Comparison of ENCODE assay signal across 12 cellular contexts in the genomic region with DNA sequence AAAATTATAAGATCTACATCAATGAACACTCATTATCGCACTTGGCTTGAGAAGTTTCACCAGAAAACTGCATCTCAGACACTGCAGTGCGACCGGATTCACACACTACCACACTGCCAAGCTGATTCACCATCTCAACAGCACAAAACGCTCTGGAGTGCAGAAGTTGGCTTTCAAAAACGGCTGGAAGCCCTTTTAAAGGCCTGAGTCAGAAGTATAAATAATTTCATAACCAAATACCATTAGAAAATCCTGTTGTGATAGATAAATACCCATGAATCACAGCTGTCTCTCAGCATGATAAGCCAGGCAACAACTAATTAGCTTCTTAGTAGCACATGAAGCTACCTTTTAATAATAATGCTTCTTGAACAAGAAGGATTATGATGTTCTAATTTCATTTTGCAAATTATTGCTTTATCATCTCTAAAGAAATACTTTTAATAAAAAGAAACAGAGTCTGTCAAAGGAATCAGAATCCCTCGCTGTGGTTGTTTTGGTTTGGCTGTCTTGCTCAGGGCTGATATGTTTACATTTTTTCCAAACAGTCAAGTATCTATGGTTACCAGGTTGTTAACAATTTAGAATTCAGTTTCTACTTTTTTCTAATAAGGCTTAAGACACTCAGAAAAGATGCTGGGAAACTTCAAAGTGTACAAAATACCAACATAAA. TPM values are rescaled to one million over a fixed set of nuclear protein-coding genes. Genes with fewer than 3 reads are reported as not detected.
A peak's percentile ranks its signal among the peaks of the same experiment; 100 is the strongest.
DNase-seq lines count a peak whose midpoint lies in the region; ATAC-seq and TF ChIP-seq lines count a peak whose summit lies in the region.
"Had no signal": no experiment of that assay in that cellular context is flagged by ENCODE, and none has a peak within 500 bp of the region (broad histone marks: within the 10 kb centered on the region; RNA-seq: fewer than 3 reads in every experiment).

No MANE protein-coding gene starts in this region.

- ATAC-seq in Panc1 (peak; percentile 84), HG02610 (IDR thresholded peaks at IDR 0.05; ENCODE audit: unreplicated experiment) (no peak), HG02981 (IDR thresholded peaks at IDR 0.05; ENCODE audit: unreplicated experiment) (no peak)
- no peak for ATAC-seq in activated CD8-positive, alpha-beta memory T cell treated with anti-CD3 and anti-CD28 coated beads, Interleukin-2, amount 10 ng/mL, durations not matched to agents 7 days and 5 days
- ATAC-seq: activated T-helper 17 cell treated with anti-CD3 and anti-CD28 coated beads, Interleukin-2, amount 50 U/mL, for 72 hours had no signal

- H3K4me1 Mint-ChIP-seq in activated CD8-positive, alpha-beta memory T cell treated with anti-CD3 and anti-CD28 coated beads, Interleukin-2, amount 10 ng/mL, durations not matched to agents 7 days and 5 days = no peaks in the 10 kb centered on the region

- BruUV-seq in Panc1 (replicated peaks; lab: Mats Ljungman, UMichigan) = no TSS peak

- no peak overlapping the region for H3K27ac Mint-ChIP-seq in activated CD8-positive, alpha-beta memory T cell treated with anti-CD3 and anti-CD28 coated beads, Interleukin-2, amount 10 ng/mL, durations not matched to agents 7 days and 5 days
- H3K27ac Mint-ChIP-seq: activated T-helper 17 cell treated with anti-CD3 and anti-CD28 coated beads, Interleukin-2, amount 50 U/mL, for 72 hours; T-helper 2 cell treated with Interferon-gamma antibody and Interleukin-4, amounts not matched to agents 5 μg/mL and 100 μg/mL, for 36 hours had no signal

- DNase-seq in COR-L47 (lab: John Stamatoyannopoulos, UW) (peak; percentile 24), Panc1 (ENCODE audit: low read depth, low spot score) (no peak), foreskin fibroblast (peak; percentile 62 to 74), pons (ENCODE audit: low spot score) (peak; percentile 17), COLO668 (lab: John Stamatoyannopoulos, UW; ENCODE audit: unreplicated experiment) (no peak)
- no peak for DNase-seq in activated CD8-positive, alpha-beta memory T cell treated with anti-CD3 and anti-CD28 coated beads, Interleukin-2, amount 10 ng/mL, durations not matched to agents 7 days and 5 days
- DNase-seq: DND-41, NCI-H1694 had no signal

- intact Hi-C loops in Panc1 (cut with micrococcal nuclease; ENCODE audit: unreplicated experiment) = no loop called here

- H3K27me3 Mint-ChIP-seq in activated CD8-positive, alpha-beta memory T cell treated with anti-CD3 and anti-CD28 coated beads, Interleukin-2, amount 10 ng/mL, durations not matched to agents 7 days and 5 days = no peaks in the 10 kb centered on the region
- H3K27me3 Mint-ChIP-seq: activated T-helper 17 cell treated with anti-CD3 and anti-CD28 coated beads, Interleukin-2, amount 50 U/mL, for 72 hours had no signal

- H3K27ac ChIP-seq in Panc1 (ENCODE audit: low read length) = no peak overlapping the region; the same call in 1 of the 2 replicates

- in situ Hi-C loops in Panc1 (cut with HindIII; ENCODE audit: low pct_unique_long_range_greater_than_20kb, low sequenced_read_pairs) = no loop called here

- TF ChIP-seq CTCF in Panc1 (IDR thresholded peaks at IDR 0.05) = no peak
- TF ChIP-seq CTCF in foreskin fibroblast (IDR thresholded peaks at IDR 0.05; ENCODE audit: low read depth, low read length) = no peak

- POLR2A ChIA-PET in Panc1 (lab: Charles Lee) = no interaction called here

- peaks cover 15% of the 10 kb centered on the region; the same call in 1 of the 2 replicates for H3K4me1 ChIP-seq in Panc1 (ENCODE audit: control insufficient read depth, insufficient read depth, low read length)

- no peak overlapping the region for H3K4me3 Mint-ChIP-seq in activated CD8-positive, alpha-beta memory T cell treated with anti-CD3 and anti-CD28 coated beads, Interleukin-2, amount 10 ng/mL, durations not matched to agents 7 days and 5 days
- H3K4me3 Mint-ChIP-seq: activated T-helper 17 cell treated with anti-CD3 and anti-CD28 coated beads, Interleukin-2, amount 50 U/mL, for 72 hours; T-helper 2 cell treated with Interferon-gamma antibody and Interleukin-4, amounts not matched to agents 5 μg/mL and 100 μg/mL, for 36 hours had no signal

- H3K4me3 ChIP-seq in Panc1 (ENCODE audit: low read depth in 2 of 2, low read length in 2 of 2) (no peak overlapping the region), foreskin fibroblast (ENCODE audit: low read depth in 1 of 2, low read length in 2 of 2) (no peak overlapping the region)

- CTCF ChIA-PET in Panc1 (lab: Charles Lee) = no interaction called here
- CTCF ChIA-PET in activated CD8-positive, alpha-beta memory T cell treated with anti-CD3 and anti-CD28 coated beads, Interleukin-2, amount 10 ng/mL, durations not matched to agents 7 days and 5 days (lab: Charles Lee) = no interaction called here

- no peaks in the 10 kb centered on the region for H3K9me3 Mint-ChIP-seq in activated CD8-positive, alpha-beta memory T cell treated with anti-CD3 and anti-CD28 coated beads, Interleukin-2, amount 10 ng/mL, durations not matched to agents 7 days and 5 days (ENCODE audit: low read depth)
- H3K9me3 Mint-ChIP-seq: activated T-helper 17 cell treated with anti-CD3 and anti-CD28 coated beads, Interleukin-2, amount 50 U/mL, for 72 hours; T-helper 2 cell treated with Interferon-gamma antibody and Interleukin-4, amounts not matched to agents 5 μg/mL and 100 μg/mL, for 36 hours had no signal

- H3K36me3 ChIP-seq in Panc1 (ENCODE audit: control insufficient read depth, insufficient read depth, low read length) = no peaks in the 10 kb centered on the region

- H3K27me3 ChIP-seq in Panc1 (ENCODE audit: control insufficient read depth, insufficient read depth, low read length) = no peaks in the 10 kb centered on the region

- peaks cover 2% of the 10 kb centered on the region for H3K36me3 Mint-ChIP-seq in activated CD8-positive, alpha-beta memory T cell treated with anti-CD3 and anti-CD28 coated beads, Interleukin-2, amount 10 ng/mL, durations not matched to agents 7 days and 5 days

- H3K9me3 ChIP-seq in Panc1 (ENCODE audit: control insufficient read depth, insufficient read depth, low read depth, low read length) = no peaks in the 10 kb centered on the region

RNA-seq across cellular contexts. Expression of a gene that starts 51.2 kb away (rescaled TPM):
- total RNA-seq in Panc1 (2021; ENCODE audit: unreplicated experiment) = 12.1 TPM
- polyA plus RNA-seq in Panc1 (2012; ENCODE audit: insufficient read length) = 4.3 TPM
- total RNA-seq in activated CD8-positive, alpha-beta memory T cell treated with anti-CD3 and anti-CD28 coated beads, Interleukin-2, amount 10 ng/mL, durations not matched to agents 7 days and 5 days = 1 to 10 TPM; 7.8 to 8.0 TPM

Comparison
In these comparisons a context has a peak if more than half of its experiments do, and no peak if none do; other contexts are left out.
1. DNase-seq: peak in COR-L47 (single experiment), foreskin fibroblast (2 of 2) and pons (single experiment); none in Panc1 (single experiment), activated CD8-positive, alpha-beta memory T cell treated with anti-CD3 and anti-CD28 coated beads, Interleukin-2, amount 10 ng/mL, durations not matched to agents 7 days and 5 days (single experiment) and COLO668 (single experiment).